Comparison of ENCODE assay signal across 20 cellular contexts in genomic region chr14:50334211-50334610, GRCh38. TPM values are rescaled to one million over a fixed set of nuclear protein-coding genes. Genes with fewer than 3 reads are reported as not detected.
DNase-seq lines count a peak whose midpoint lies in the region; ATAC-seq, FAIRE-seq and TF ChIP-seq lines count a peak whose summit lies in the region.
"Had no signal": no experiment of that assay in that cellular context is flagged by ENCODE, and none has a peak within 500 bp of the region (broad histone marks: within the 10 kb centered on the region; RNA-seq: fewer than 3 reads in every experiment).

No MANE protein-coding gene starts in this region.

- TF ChIP-seq CTCF in H1 (IDR thresholded peaks at IDR 0.05; ENCODE audit: control extremely low read depth in 1 of 3, insufficient read depth in 1 of 3, low read depth in 1 of 3, low read length in 3 of 3) (no peak), thyroid gland (IDR thresholded peaks at IDR 0.05) (no peak), adrenal gland (IDR thresholded peaks at IDR 0.05) (no peak), gastroesophageal sphincter (IDR thresholded peaks at IDR 0.05) (no peak)

- H2AK5ac ChIP-seq in H1 (ENCODE audit: low read depth, low read length) (no peak overlapping the region; the same call in 1 of the 2 replicates), mesendoderm (ENCODE audit: low read length) (no peak overlapping the region)

- H3K27ac ChIP-seq in H1 (ENCODE audit: low read depth, low read length) (peak overlapping the region; percentile 22; the same call in 1 of the 2 replicates), mesendoderm (ENCODE audit: low read depth, low read length) (no peak overlapping the region), thyroid gland (peak overlapping the region; percentile 63 to 90 (median 77)), adrenal gland (no peak overlapping the region), gastroesophageal sphincter (no peak overlapping the region)

- TF ChIP-seq EP300 in H1 (IDR thresholded peaks at IDR 0.05; ENCODE audit: borderline replicate concordance in 1 of 2, low read depth in 2 of 2, low read length in 2 of 2): no peak
- TF ChIP-seq EP300 in gastroesophageal sphincter (IDR thresholded peaks at IDR 0.05): no peak

- CTCF ChIA-PET in H1 (lab: Charles Lee; ENCODE audit: partially characterized antibody): interaction anchor here (1.0 to 1.5 kb wide), 6 partner anchors 9 to 198 kb away, joined by 3 to 6 read pairs (median 4); partner anchors contain the start of gene MAP4K5

- FAIRE-seq in H1 (lab: Jason Lieb, UNC): no peak
- FAIRE-seq: GM12878 had no signal

- H2BK120ac ChIP-seq in H1 (replicated peaks; ENCODE audit: low read depth, low read length): no peak overlapping the region
- no peak overlapping the region for H2BK120ac ChIP-seq in mesendoderm (ENCODE audit: low read depth, low read length)

- 87% methylated on average over 8 of the region's 8 CpGs; no CpG with 5 or more reads in 1 of the 2 experiments for WGBS in H1 (ENCODE audit: extremely low coverage in 1 of 2, insufficient coverage in 1 of 2, insufficient read length in 1 of 2, insufficient replicate concordance in 2 of 2, low coverage in 1 of 2, low lambda C conversion rate in 2 of 2, missing lambda C conversion rate in 1 of 2), 2 experiments
- no CpG with 5 or more reads among the region's 8 CpGs for WGBS in mesendoderm (ENCODE audit: extremely low coverage, insufficient coverage, low lambda C conversion rate)
- 96% methylated on average over 8 of the region's 8 CpGs for WGBS in thyroid gland, 2 donors
- WGBS in adrenal gland, 4 donors: 96 to 98% (median 97%) methylated on average over 8 of the region's 8 CpGs
- WGBS in gastroesophageal sphincter (ENCODE audit: low coverage in 1 of 2), 2 donors: 98 to 100% methylated on average over 1 to 5 of the region's 8 CpGs

- DNase-seq in NCI-H69 (lab: John Stamatoyannopoulos, UW) (peak; percentile 29), H1 (ENCODE audit: low read depth in 1 of 2, low spot score in 2 of 2) (no peak), mesendoderm (peak; percentile 38), thyroid gland (no peak), AG20443 (ENCODE audit: low spot score) (no peak), adrenal gland (no peak)
- DNase-seq: activated CD4-positive, alpha-beta T cell treated with anti-CD3 and anti-CD28 coated beads, Interleukin-2, amount 10 ng/mL, durations not matched to agents 7 days and 5 days; activated naive CD8-positive, alpha-beta T cell treated with anti-CD3 and anti-CD28 coated beads, Interleukin-2, amount 50 U/mL, for 24 hours; activated T-cell treated with anti-CD3 and anti-CD28 coated beads, Interleukin-2, amount 50 U/mL, for 4 hours; Calu3; heart right ventricle; IMR-90; mesenchymal stem cell; NCI-H1694; NCI-H524 treated with DMSO at 0.1 percent for 48 hours; Right ventricle myocardium superior; stimulated activated naive CD8-positive, alpha-beta T cell treated with anti-CD3 and anti-CD28 coated beads, Interleukin-15, amount 100 ng/mL, for 72 hours; transverse colon had no signal

- H2AFZ ChIP-seq in H1 (ENCODE audit: low read length): no peak overlapping the region

- H4K20me1 ChIP-seq in H1 (replicated peaks in 1 of 2; ENCODE audit: control insufficient read depth in 1 of 2, insufficient read depth in 2 of 2, low read length in 2 of 2): no peaks in the 10 kb centered on the region

- H3K56ac ChIP-seq in H1 (replicated peaks; ENCODE audit: insufficient read length, low read depth, low read length) (no peak overlapping the region), mesendoderm (ENCODE audit: low read length) (no peak overlapping the region)

- H3K79me1 ChIP-seq in H1 (ENCODE audit: low read depth, low read length): no peaks in the 10 kb centered on the region
- no peaks in the 10 kb centered on the region for H3K79me1 ChIP-seq in mesendoderm (ENCODE audit: low read length)

- H3K23me2 ChIP-seq in H1 (ENCODE audit: low read depth, low read length): no peaks in the 10 kb centered on the region

- H3K4me2 ChIP-seq in H1 (ENCODE audit: insufficient read depth in 1 of 2, low read depth in 2 of 2, low read length in 2 of 2): no peak overlapping the region
- H3K4me2 ChIP-seq in mesendoderm (ENCODE audit: low read length): no peak overlapping the region

- H3K4ac ChIP-seq in H1 (replicated peaks; ENCODE audit: insufficient read length, low read depth, low read length) (no peak overlapping the region), mesendoderm (ENCODE audit: low read depth, low read length) (no peak overlapping the region)

- POLR2A ChIA-PET in H1 (lab: Charles Lee; ENCODE audit: partially characterized antibody): interaction anchor here (0.8 to 1.8 kb wide), 3 partner anchors 13 to 260 kb away, joined by 3 to 6 read pairs (median 6); partner anchors contain the start of gene MAP4K5

- H4K8ac ChIP-seq in H1 (ENCODE audit: extremely low read depth, insufficient read depth, low read length): no peak overlapping the region
- no peak overlapping the region for H4K8ac ChIP-seq in mesendoderm (ENCODE audit: low read depth, low read length)

- no peak overlapping the region for H2BK15ac ChIP-seq in H1 (ENCODE audit: low read length)
- H2BK15ac ChIP-seq in mesendoderm (replicated peaks; ENCODE audit: low read depth): no peak overlapping the region

- intact Hi-C loops in thyroid gland (cut with DNase I) (no loop called here), adrenal gland (cut with DNase I) (no loop called here)

- H2BK20ac ChIP-seq in H1 (ENCODE audit: low read length): no peak overlapping the region

- TF ChIP-seq RAD21 in H1 (IDR thresholded peaks at IDR 0.05 in 1 of 2, conservative IDR thresholded peaks at IDR 0.05 in 1 of 2; ENCODE audit: low read depth in 2 of 2, low read length in 2 of 2): no peak

- H3K36me3 ChIP-seq in H1 (ENCODE audit: control insufficient read depth in 2 of 4, insufficient read depth in 4 of 4, low read length in 3 of 4): peaks cover 0 to 2% (median 1%) of the 10 kb centered on the region in 4 experiments; a peak in 1 of 8 replicates
- H3K36me3 ChIP-seq in mesendoderm (ENCODE audit: control insufficient read depth, insufficient read depth, low read length): no peaks in the 10 kb centered on the region
- H3K36me3 ChIP-seq in thyroid gland: peaks cover 4 to 12% of the 10 kb centered on the region in 2 donors
- no peaks in the 10 kb centered on the region for H3K36me3 ChIP-seq in adrenal gland (replicated peaks in 1 of 2)
- H3K36me3 ChIP-seq in gastroesophageal sphincter: peaks cover 0 to 25% of the 10 kb centered on the region in 2 donors

- H3K9me3 ChIP-seq in H1 (ENCODE audit: insufficient read depth in 2 of 2, low read depth in 1 of 2, low read length in 1 of 2) (no peaks in the 10 kb centered on the region), thyroid gland (no peaks in the 10 kb centered on the region), adrenal gland (replicated peaks in 1 of 3) (no peaks in the 10 kb centered on the region), gastroesophageal sphincter (no peaks in the 10 kb centered on the region)
- H3K9me3 ChIP-seq: heart right ventricle, transverse colon had no signal

- peaks cover 8 to 13% (median 11%) of the 10 kb centered on the region in 4 experiments; a peak in 6 of 7 replicates for H3K4me1 ChIP-seq in H1 (replicated peaks in 1 of 4; ENCODE audit: control insufficient read depth in 3 of 4, insufficient read depth in 4 of 4, low read length in 3 of 4)
- H3K4me1 ChIP-seq in mesendoderm (ENCODE audit: control insufficient read depth, low read depth, low read length): no peaks in the 10 kb centered on the region
- peaks cover 20 to 23% of the 10 kb centered on the region in 2 donors for H3K4me1 ChIP-seq in thyroid gland
- peaks cover 0 to 25% of the 10 kb centered on the region in 2 donors for H3K4me1 ChIP-seq in adrenal gland (replicated peaks in 1 of 2)
- peaks cover 0 to 31% (median 10%) of the 10 kb centered on the region in 3 donors for H3K4me1 ChIP-seq in gastroesophageal sphincter

- no peak overlapping the region for H3K14ac ChIP-seq in H1 (ENCODE audit: insufficient read length)

- H3K23ac ChIP-seq in H1 (ENCODE audit: insufficient read length) (no peak overlapping the region), mesendoderm (ENCODE audit: low read length) (no peak overlapping the region)

- H3K9ac ChIP-seq in H1 (replicated peaks in 1 of 4; ENCODE audit: extremely low read depth in 1 of 4, low read depth in 3 of 4, low read length in 3 of 4) (no peak overlapping the region), mesendoderm (ENCODE audit: low read length) (no peak overlapping the region)

- H3K4me3 ChIP-seq in H1 (ENCODE audit: extremely low read depth in 1 of 4, insufficient read depth in 2 of 4, low read depth in 3 of 4, low read length in 4 of 4) (no peak overlapping the region), mesendoderm (ENCODE audit: low read length) (no peak overlapping the region), thyroid gland (replicated peaks in 1 of 3) (no peak overlapping the region), adrenal gland (no peak overlapping the region), gastroesophageal sphincter (no peak overlapping the region)
- H3K4me3 ChIP-seq: GM12878, heart right ventricle, transverse colon had no signal

- H3K27me3 ChIP-seq in H1 (replicated peaks in 1 of 4; ENCODE audit: control insufficient read depth in 3 of 4, extremely low read depth in 1 of 4, insufficient read depth in 3 of 4, low read length in 3 of 4) (no peaks in the 10 kb centered on the region), mesendoderm (ENCODE audit: insufficient read depth, low read length, poor library complexity) (no peaks in the 10 kb centered on the region), thyroid gland (no peaks in the 10 kb centered on the region), adrenal gland (no peaks in the 10 kb centered on the region), gastroesophageal sphincter (no peaks in the 10 kb centered on the region)
- H3K27me3 ChIP-seq: heart right ventricle, transverse colon had no signal

- ATAC-seq in gastroesophageal sphincter: no peak
- ATAC-seq: activated naive CD8-positive, alpha-beta T cell treated with anti-CD3 and anti-CD28 coated beads, Interleukin-2, amount 50 U/mL, for 24 hours; activated T-cell treated with anti-CD3 and anti-CD28 coated beads, Interleukin-2, amount 50 U/mL, for 4 hours; GM12878; stimulated activated naive CD8-positive, alpha-beta T cell treated with anti-CD3 and anti-CD28 coated beads, Interleukin-15, amount 100 ng/mL, for 72 hours had no signal

- no peak overlapping the region for H4K91ac ChIP-seq in H1 (replicated peaks; ENCODE audit: insufficient read length, low read length)

- H3K18ac ChIP-seq in H1 (ENCODE audit: extremely low read depth, low read length) (no peak overlapping the region), mesendoderm (ENCODE audit: low read length) (no peak overlapping the region)

- H2BK12ac ChIP-seq in H1 (ENCODE audit: low read depth, low read length): no peak overlapping the region

- H2BK5ac ChIP-seq in H1 (ENCODE audit: low read depth, low read length): no peak overlapping the region
- H2BK5ac ChIP-seq in mesendoderm (ENCODE audit: low read length): no peak overlapping the region

- H3K79me2 ChIP-seq in H1 (ENCODE audit: control insufficient read depth in 1 of 2, insufficient read depth in 2 of 2, low read length in 2 of 2): no peaks in the 10 kb centered on the region
- H3K79me2 ChIP-seq in mesendoderm (ENCODE audit: control insufficient read depth, insufficient read depth, low read length): no peaks in the 10 kb centered on the region

- H4K5ac ChIP-seq in H1 (ENCODE audit: insufficient read length, low read depth, low read length) (no peak overlapping the region), mesendoderm (ENCODE audit: low read length) (no peak overlapping the region)

- TF ChIP-seq POLR2A in H1 (IDR thresholded peaks at IDR 0.05; ENCODE audit: control extremely low read depth in 1 of 2, low read depth in 2 of 2, low read length in 2 of 2) (no peak), thyroid gland (IDR thresholded peaks at IDR 0.05) (no peak), adrenal gland (IDR thresholded peaks at IDR 0.05) (no peak), gastroesophageal sphincter (IDR thresholded peaks at IDR 0.05) (no peak)

RNA-seq across cellular contexts. Expression of gene DMAC2L, which starts 22.1 kb away (rescaled TPM):
- total RNA-seq in H1 (2021; fragmentation: NEBNext Ultra II Directional; extraction: Animal tissue kit (Norgen Biotek cat#: 25700)): 19.7 and 20.3 TPM in 2 replicates
- polyA plus RNA-seq in H1 (2011; rRNA removed) (22.5 and 28.9 TPM in 2 replicates), adrenal gland (10 to 100 TPM in 2 of 3 donors, 1 to 10 TPM in 1; 9.4 to 15.0 (median 12.3) TPM)
- 27.4 TPM for polyA plus RNA-seq in H1 (2011; cell fraction: cytosol; rRNA removed)
- 11.4 TPM for polyA plus RNA-seq in H1 (2011; cell fraction: nucleus; rRNA removed)
- 15.5 to 22.3 TPM (median 21.3 TPM) in 4 replicates for polyA plus RNA-seq in H1 (2012, experiment 1 of 2)
- 10.7 TPM for polyA plus RNA-seq in H1 (2012, experiment 2 of 2)
- 10.4 TPM for polyA plus RNA-seq in H1 (2013, experiment 1 of 2)
- 9.7 TPM for polyA plus RNA-seq in H1 (2013, experiment 2 of 2)
- 18.0 TPM in 2 replicates for polyA minus RNA-seq in H1 (2011; rRNA and poly(A)+ RNA removed)
- polyA minus RNA-seq in H1 (2011; cell fraction: cytosol; rRNA and poly(A)+ RNA removed): 8.8 TPM
- polyA minus RNA-seq in H1 (2011; cell fraction: nucleus; rRNA and poly(A)+ RNA removed): 21.5 TPM
- polyA plus RNA-seq in mesendoderm (2013, experiment 1 of 2): 8.8 TPM
- polyA plus RNA-seq in mesendoderm (2013, experiment 2 of 2): 8.4 TPM
- total RNA-seq in thyroid gland (10 to 100 TPM; 15.2 to 44.2 (median 32.8) TPM), adrenal gland (10 to 100 TPM in 6 of 8 donors, 1 to 10 TPM in 2; 4.8 to 19.9 (median 13.7) TPM), gastroesophageal sphincter (10 to 100 TPM; 21.1 to 28.3 (median 22.1) TPM)

RNA-seq across cellular contexts. Expression of gene L2HGDH, which starts 22.2 kb away (rescaled TPM):
- 28.6 and 29.7 TPM in 2 replicates for total RNA-seq in H1 (2021; fragmentation: NEBNext Ultra II Directional; extraction: Animal tissue kit (Norgen Biotek cat#: 25700))
- 12.2 and 12.9 TPM in 2 replicates for polyA plus RNA-seq in H1 (2011; rRNA removed)
- polyA plus RNA-seq in H1 (2011; cell fraction: cytosol; rRNA removed): 14.5 TPM
- polyA plus RNA-seq in H1 (2011; cell fraction: nucleus; rRNA removed): 14.6 TPM
- 20.3 to 27.4 TPM (median 23.4 TPM) in 4 replicates for polyA plus RNA-seq in H1 (2012, experiment 1 of 2)
- 4.7 TPM for polyA plus RNA-seq in H1 (2012, experiment 2 of 2)
- polyA plus RNA-seq in H1 (2013, experiment 1 of 2): 13.8 TPM
- polyA plus RNA-seq in H1 (2013, experiment 2 of 2): 13.3 TPM
- polyA minus RNA-seq in H1 (2011; rRNA and poly(A)+ RNA removed): 11.4 and 15.5 TPM in 2 replicates
- 10.1 TPM for polyA minus RNA-seq in H1 (2011; cell fraction: cytosol; rRNA and poly(A)+ RNA removed)
- 19.9 TPM for polyA minus RNA-seq in H1 (2011; cell fraction: nucleus; rRNA and poly(A)+ RNA removed)
- polyA plus RNA-seq in mesendoderm (2013, experiment 1 of 2): 11.2 TPM
- 11.8 TPM for polyA plus RNA-seq in mesendoderm (2013, experiment 2 of 2)
- 10 to 100 TPM in 2 of 4 donors, 1 to 10 TPM in 2; 8.7 to 10.9 (median 9.7) TPM for total RNA-seq in thyroid gland
- 1 to 10 TPM; 1.3 to 8.9 (median 4.8) TPM for total RNA-seq in adrenal gland
- 1 to 10 TPM; 1.2 to 5.7 (median 1.3) TPM for polyA plus RNA-seq in adrenal gland
- 10 to 100 TPM in 1 of 4 donors, 1 to 10 TPM in 3; 3.4 to 10.2 (median 7.0) TPM for total RNA-seq in gastroesophageal sphincter

Comparison
In these comparisons a context has a peak if more than half of its experiments do, and no peak if none do; other contexts are left out.
1. DNase-seq: peak in NCI-H69 (single experiment) and mesendoderm (single experiment); none in H1 (0 of 2), thyroid gland (0 of 2), AG20443 (single experiment) and adrenal gland (0 of 7).
2. H3K27ac ChIP-seq: peak in H1 (single experiment) and thyroid gland (3 of 3); none in mesendoderm (single experiment), adrenal gland (0 of 5) and gastroesophageal sphincter (0 of 4).